Comparison of ENCODE assay signal across 10 cellular contexts in genomic region chr4:159248383-159249178, GRCh38.
DNase-seq lines count a peak whose midpoint lies in the region; ATAC-seq, FAIRE-seq and TF ChIP-seq lines count a peak whose summit lies in the region.
"Had no signal": no experiment of that assay in that cellular context is flagged by ENCODE, and none has a peak within 500 bp of the region (broad histone marks: within the 10 kb centered on the region; RNA-seq: fewer than 3 reads in every experiment).

No MANE protein-coding gene starts in this region.

- no TSS peak for BruUV-seq in PC-3 (replicated peaks; lab: Mats Ljungman, UMichigan)

- DNase-seq in PC-3 (no peak), frontal cortex (ENCODE audit: low spot score in 2 of 2) (peak; percentile 52 to 56), posterior vena cava (ENCODE audit: low spot score) (no peak), lower leg skin (ENCODE audit: low spot score in 2 of 2) (no peak)

- no peak overlapping the region for H3K27ac ChIP-seq in PC-3 (ENCODE audit: low read length)
- peak overlapping the region; percentile 71 for H3K27ac ChIP-seq in skeletal muscle tissue (ENCODE audit: low read depth, low read length)

- no peak overlapping the region for H3K4me2 ChIP-seq in PC-3 (ENCODE audit: low read length)

- H2AFZ ChIP-seq in PC-3 (ENCODE audit: low read length): no peak overlapping the region

- WGBS in lower leg skin, 2 donors: 55 to 64% methylated on average over 7 of the region's 7 CpGs

- no peaks in the 10 kb centered on the region for H3K4me1 ChIP-seq in PC-3 (ENCODE audit: insufficient read depth, low read length)
- peaks cover 6 to 7% (median 7%) of the 10 kb centered on the region in 3 donors for H3K4me1 ChIP-seq in skeletal muscle tissue (ENCODE audit: control insufficient read depth in 3 of 3, insufficient read depth in 3 of 3, low read length in 3 of 3)

- no peak for TF ChIP-seq CTCF in PC-3 (conservative IDR thresholded peaks at IDR 0.05; ENCODE audit: low read depth, low read length)
- no peak for TF ChIP-seq CTCF in lower leg skin (IDR thresholded peaks at IDR 0.05)

- no peaks in the 10 kb centered on the region for H4K20me1 ChIP-seq in PC-3 (ENCODE audit: low read length)

- no peaks in the 10 kb centered on the region for H3K9me2 ChIP-seq in PC-3 (replicated peaks; ENCODE audit: low read length)

- H3K27me3 ChIP-seq in PC-3 (ENCODE audit: low read length): no peaks in the 10 kb centered on the region
- H3K27me3 ChIP-seq in skeletal muscle tissue (ENCODE audit: control insufficient read depth in 3 of 3, insufficient read depth in 3 of 3, low read length in 3 of 3): no peaks in the 10 kb centered on the region

- H3K9ac ChIP-seq in PC-3 (ENCODE audit: low read length) (no peak overlapping the region), skeletal muscle tissue (ENCODE audit: low read depth in 1 of 3, low read length in 3 of 3) (peak overlapping the region; percentile 58 to 74 (median 64))

- POLR2A ChIA-PET in PC-3 (lab: Charles Lee; ENCODE audit: unreplicated experiment): no interaction called here

- CTCF ChIA-PET in PC-3 (lab: Charles Lee): interaction anchor here (0.6 kb wide), 1 partner anchor 203 kb away, joined by 3 read pairs; no protein-coding TSS in a partner anchor

- no peaks in the 10 kb centered on the region for H3K9me3 ChIP-seq in PC-3 (ENCODE audit: low read length)
- H3K9me3 ChIP-seq in skeletal muscle tissue (ENCODE audit: control insufficient read depth in 3 of 3, low read length in 3 of 3): no peaks in the 10 kb centered on the region

- ATAC-seq in GM18511 (IDR thresholded peaks at IDR 0.05; ENCODE audit: unreplicated experiment) (peak; percentile 49), PC-3 (peak; percentile 64), HG02642 (IDR thresholded peaks at IDR 0.05; ENCODE audit: poor library complexity, unreplicated experiment) (no peak), HG03175 (IDR thresholded peaks at IDR 0.05; ENCODE audit: unreplicated experiment) (no peak)
- ATAC-seq: esophagus mucosa had no signal

- no peaks in the 10 kb centered on the region for H3F3A ChIP-seq in PC-3 (ENCODE audit: low read length, unreplicated experiment)

- H3K36me3 ChIP-seq in PC-3 (ENCODE audit: low read depth, low read length) (no peaks in the 10 kb centered on the region), skeletal muscle tissue (ENCODE audit: control insufficient read depth in 3 of 3, insufficient read depth in 3 of 3, low read length in 3 of 3) (peaks cover 0 to 12% (median 7%) of the 10 kb centered on the region in 3 donors)
- H3K36me3 ChIP-seq: HAP-1 had no signal

- peak; percentile 17 for FAIRE-seq in frontal cortex (lab: Jason Lieb, UNC)

- H3K4me3 ChIP-seq in PC-3 (ENCODE audit: low read length) (no peak overlapping the region), skeletal muscle tissue (ENCODE audit: low read length in 3 of 3) (peak overlapping the region; percentile 62 to 78 (median 66)), lower leg skin (ENCODE audit: low read depth, poor library complexity, severe bottlenecking) (no peak overlapping the region)
- H3K4me3 ChIP-seq: HAP-1 had no signal

- intact Hi-C loops in PC-3 (cut with micrococcal nuclease) (loop anchor here (10.0 kb wide), 1 partner anchor 46 kb away; no protein-coding TSS in a partner anchor), posterior vena cava (cut with DNase I) (no loop called here), lower leg skin (cut with DNase I; ENCODE audit: low total_unique reads) (no loop called here)

- no peak for TF ChIP-seq POLR2A in lower leg skin (IDR thresholded peaks at IDR 0.05)

- H3K79me2 ChIP-seq in PC-3 (ENCODE audit: low read length): no peaks in the 10 kb centered on the region

Comparison
In these comparisons a context has a peak if more than half of its experiments do, and no peak if none do; other contexts are left out.
1. ATAC-seq: peak in GM18511 (single experiment) and PC-3 (single experiment); none in HG02642 (single experiment) and HG03175 (single experiment).
2. DNase-seq: peak in frontal cortex (2 of 2); none in PC-3 (single experiment), posterior vena cava (single experiment) and lower leg skin (0 of 2).
3. H3K4me3 ChIP-seq: peak in skeletal muscle tissue (3 of 3); none in PC-3 (single experiment) and lower leg skin (single experiment).